ENCODE assay signal across 7 cellular contexts in genomic region chr11:44537679-44538078, GRCh38.
"Had no signal": no experiment of that assay in that cellular context is flagged by ENCODE, and none has a peak within 500 bp of the region (broad histone marks: within the 10 kb centered on the region; RNA-seq: fewer than 3 reads in every experiment).

No MANE protein-coding gene starts in this region.

- DNase-seq: Karpas-422, NCI-H524 treated with DMSO at 0.1 percent for 48 hours had no signal

- H3K4me3 ChIP-seq: ascending aorta, body of pancreas, Peyer's patch, SJSA1 had no signal

- H3K36me3 ChIP-seq: ascending aorta, Peyer's patch, SJSA1 had no signal

- H3K27ac ChIP-seq: ascending aorta, body of pancreas, Peyer's patch, RWPE1, SJSA1 had no signal

- H3K27me3 ChIP-seq: ascending aorta, body of pancreas, Peyer's patch, SJSA1 had no signal

- H3K4me1 ChIP-seq: ascending aorta, body of pancreas, SJSA1 had no signal

- H3K9me3 ChIP-seq: ascending aorta, body of pancreas, Peyer's patch, SJSA1 had no signal
